ENCODE assay signal across 18 cellular contexts in genomic region chr6:140398076-140398475, GRCh38.
DNase-seq lines count a peak whose midpoint lies in the region; ATAC-seq, FAIRE-seq and TF ChIP-seq lines count a peak whose summit lies in the region.
"Had no signal": no experiment of that assay in that cellular context is flagged by ENCODE, and none has a peak within 500 bp of the region (broad histone marks: within the 10 kb centered on the region; RNA-seq: fewer than 3 reads in every experiment).

No MANE protein-coding gene starts in this region.

- H3K27me3 ChIP-seq in adipocyte (replicated peaks; ENCODE audit: control insufficient read depth, insufficient read depth, low read length), result no peaks in the 10 kb centered on the region
- H3K27me3 ChIP-seq in small intestine (ENCODE audit: control insufficient read depth in 2 of 2, insufficient read depth in 2 of 2, low read length in 2 of 2), result no peaks in the 10 kb centered on the region
- no peaks in the 10 kb centered on the region for H3K27me3 ChIP-seq in PC-9 (ENCODE audit: insufficient read depth, low read depth)

- H3K4me2 ChIP-seq in PC-9, result no peak overlapping the region
- H3K4me2 ChIP-seq: GM23338 had no signal

- H3F3A ChIP-seq in PC-9 (ENCODE audit: insufficient read depth, low read depth), result no peaks in the 10 kb centered on the region

- CTCF ChIA-PET in PC-9 (lab: Charles Lee), result no interaction called here

- POLR2A ChIA-PET in PC-9 (lab: Charles Lee; ENCODE audit: unreplicated experiment), result no interaction called here

- H3K4me1 ChIP-seq in adipocyte (ENCODE audit: control insufficient read depth, insufficient read depth, low read length) (peaks cover 5% of the 10 kb centered on the region), small intestine (ENCODE audit: control insufficient read depth in 2 of 2, insufficient read depth in 1 of 2, low read depth in 1 of 2, low read length in 1 of 2) (no peaks in the 10 kb centered on the region), PC-9 (replicated peaks; ENCODE audit: insufficient read depth) (no peaks in the 10 kb centered on the region)

- FAIRE-seq in small intestine (lab: Jason Lieb, UNC), result peak; percentile 74
- FAIRE-seq: GM12878 had no signal

- DNase-seq in adipocyte (ENCODE audit: low read depth), result peak; percentile 64
- peak; percentile 22 for DNase-seq in fibroblast of gingiva (ENCODE audit: low read depth)
- peak; percentile 25 for DNase-seq in iris pigment epithelial cell (ENCODE audit: low read depth)
- no peak for DNase-seq in small intestine
- DNase-seq in occipital lobe (lab: John Stamatoyannopoulos, UW), result no peak
- no peak for DNase-seq in PC-9
- DNase-seq: C1 segment of cervical spinal cord; CD4-positive, alpha-beta memory T cell; COR-L47; DMS153; DND-41; GDM1; H9 had no signal

- ATAC-seq in GM21515 (IDR thresholded peaks at IDR 0.05; ENCODE audit: unreplicated experiment) (no peak), GM19455 (IDR thresholded peaks at IDR 0.05; ENCODE audit: unreplicated experiment) (no peak)
- ATAC-seq: GM12878, GM23338, HCT116 had no signal

- H3K79me2 ChIP-seq in PC-9 (ENCODE audit: low read depth), result no peaks in the 10 kb centered on the region

- intact Hi-C loops in PC-9 (cut with micrococcal nuclease; ENCODE audit: unreplicated experiment), result no loop called here

- H3K27ac ChIP-seq in small intestine (ENCODE audit: low read depth in 1 of 2, low read length in 1 of 2), result no peak overlapping the region
- H3K27ac ChIP-seq in PC-9, result no peak overlapping the region

- TF ChIP-seq CTCF in PC-9 (conservative IDR thresholded peaks at IDR 0.05), result no peak

- no peak overlapping the region for H3K9ac ChIP-seq in adipocyte (ENCODE audit: low read length)

- no TSS peak for BruUV-seq in PC-9 (replicated peaks; lab: Mats Ljungman, UMichigan)

- H2AFZ ChIP-seq in PC-9, result no peak overlapping the region
- H2AFZ ChIP-seq: GM23338 had no signal

- no peaks in the 10 kb centered on the region for H3K36me3 ChIP-seq in adipocyte (ENCODE audit: control insufficient read depth, insufficient read depth, low read length, severe bottlenecking)
- no peaks in the 10 kb centered on the region for H3K36me3 ChIP-seq in small intestine (ENCODE audit: control insufficient read depth in 2 of 2, insufficient read depth in 2 of 2, low read length in 2 of 2)
- no peaks in the 10 kb centered on the region for H3K36me3 ChIP-seq in PC-9 (ENCODE audit: low read depth)

- H3K9me2 ChIP-seq in PC-9 (ENCODE audit: insufficient read depth), result no peaks in the 10 kb centered on the region

- H3K4me3 ChIP-seq in adipocyte (ENCODE audit: low read length) (no peak overlapping the region), small intestine (ENCODE audit: low read depth in 1 of 2, low read length in 2 of 2) (no peak overlapping the region), PC-9 (no peak overlapping the region)
- H3K4me3 ChIP-seq: GM12878, GM23338 had no signal

- H3K9me3 ChIP-seq in adipocyte (ENCODE audit: control insufficient read depth, low read length) (no peaks in the 10 kb centered on the region), small intestine (ENCODE audit: control insufficient read depth, low read depth) (no peaks in the 10 kb centered on the region), PC-9 (ENCODE audit: insufficient read depth, low read depth) (0 out of 2 replicates have a peak, but pooled peaks cover 3% of the 10 kb centered on the region)

- H4K20me1 ChIP-seq in PC-9 (ENCODE audit: insufficient read depth), result no peaks in the 10 kb centered on the region

Comparison
In these comparisons a context has a peak if more than half of its experiments do, and no peak if none do; other contexts are left out.
1. DNase-seq: peak in adipocyte (single experiment), fibroblast of gingiva (single experiment) and iris pigment epithelial cell (single experiment); none in small intestine (single experiment), occipital lobe (single experiment) and PC-9 (0 of 2).